8 cellular contexts compared by ENCODE assay signal in genomic region chr10:60203993-60204618, GRCh38.
DNase-seq lines count a peak whose midpoint lies in the region; ATAC-seq and TF ChIP-seq lines count a peak whose summit lies in the region.

No MANE protein-coding gene starts in this region.

- peak; percentile 64 for TF ChIP-seq CTCF in MCF 10A (IDR thresholded peaks at IDR 0.05; ENCODE audit: unreplicated experiment)
- TF ChIP-seq CTCF in breast epithelium (IDR thresholded peaks at IDR 0.05): peak in 1 of 3 donors; percentile 48
- peak; percentile 46 to 58 (median 51) for TF ChIP-seq CTCF in esophagus muscularis mucosa (IDR thresholded peaks at IDR 0.05)

- H3K9me3 Mint-ChIP-seq in MCF 10A (ENCODE audit: unreplicated experiment): no peaks in the 10 kb centered on the region

- H3K36me3 Mint-ChIP-seq in MCF 10A (ENCODE audit: insufficient read depth, unreplicated experiment): no peaks in the 10 kb centered on the region

- no peak for ATAC-seq in GM18517 (IDR thresholded peaks at IDR 0.05; ENCODE audit: unreplicated experiment)
- ATAC-seq in GM21737 (IDR thresholded peaks at IDR 0.05; ENCODE audit: unreplicated experiment): no peak

- intact Hi-C loops in MCF 10A (cut with micrococcal nuclease): loop anchor here (1.0 kb wide), 1 partner anchor 230 kb away; no protein-coding TSS in a partner anchor
- intact Hi-C loops in breast epithelium (cut with DNase I; ENCODE audit: low total_unique reads): no loop called here
- intact Hi-C loops in esophagus muscularis mucosa (cut with DNase I): loop anchor here (2.0 to 10.0 kb wide), 2 partner anchors 231 to 441 kb away; no protein-coding TSS in a partner anchor

- no TSS peak for BruUV-seq in MCF 10A (replicated peaks; lab: Mats Ljungman, UMichigan)

- H3K36me3 ChIP-seq in breast epithelium (no peaks in the 10 kb centered on the region), esophagus muscularis mucosa (peaks cover 0 to 54% (median 0%) of the 10 kb centered on the region in 4 donors), MG63 (no peaks in the 10 kb centered on the region)

- no peak overlapping the region for H3K4me3 ChIP-seq in breast epithelium
- no peak overlapping the region for H3K4me3 ChIP-seq in esophagus muscularis mucosa
- no peak overlapping the region for H3K4me3 ChIP-seq in MG63

- WGBS in esophagus muscularis mucosa: 49% methylated on average over 1 of the region's 1 CpG

- POLR2A ChIA-PET in MCF 10A (lab: Yijun Ruan, JAX): interaction anchor here (0.6 to 1.3 kb wide), 2 partner anchors 80 to 90 kb away, joined by 3 to 7 read pairs; no protein-coding TSS in a partner anchor

- H3K4me1 ChIP-seq in breast epithelium: no peaks in the 10 kb centered on the region
- no peaks in the 10 kb centered on the region for H3K4me1 ChIP-seq in esophagus muscularis mucosa

- no peak overlapping the region for H3K4me3 Mint-ChIP-seq in MCF 10A (ENCODE audit: unreplicated experiment)

- no peaks in the 10 kb centered on the region for H3K27me3 ChIP-seq in breast epithelium
- no peaks in the 10 kb centered on the region for H3K27me3 ChIP-seq in esophagus muscularis mucosa
- H3K27me3 ChIP-seq in MG63: 0 out of 2 replicates have a peak, but pooled peaks cover 2% of the 10 kb centered on the region

- H3K9me3 ChIP-seq in breast epithelium (no peaks in the 10 kb centered on the region), esophagus muscularis mucosa (no peaks in the 10 kb centered on the region), MG63 (no peaks in the 10 kb centered on the region)

- H3K4me1 Mint-ChIP-seq in MCF 10A (ENCODE audit: insufficient read depth, unreplicated experiment): peaks cover 6% of the 10 kb centered on the region

- CTCF ChIA-PET in MCF 10A (lab: Yijun Ruan, JAX): interaction anchor here (0.6 to 11.6 kb wide), 28 partner anchors 12 to 534 kb away, joined by 3 to 257 read pairs (median 4); no protein-coding TSS in a partner anchor

- no peak overlapping the region for H3K27ac Mint-ChIP-seq in MCF 10A (ENCODE audit: low read depth, unreplicated experiment)

- no peak overlapping the region for H3K27ac ChIP-seq in breast epithelium
- no peak overlapping the region for H3K27ac ChIP-seq in esophagus muscularis mucosa (replicated peaks in 1 of 4)

- peak; percentile 52 for DNase-seq in MCF 10A (ENCODE audit: unreplicated experiment)
- DNase-seq in breast epithelium (ENCODE audit: low spot score in 2 of 2): no peak
- peak; percentile 3 for DNase-seq in NOMO-1 treated with dmso at 0.1 percent for 144 hours (lab: John Stamatoyannopoulos, UW; ENCODE audit: unreplicated experiment)
- no peak for DNase-seq in esophagus muscularis mucosa (ENCODE audit: extremely low spot score)
- peak; percentile 54 for DNase-seq in renal cortical epithelial cell (ENCODE audit: low read depth)
- DNase-seq in MG63: no peak

- H3K27me3 Mint-ChIP-seq in MCF 10A (ENCODE audit: insufficient read depth, unreplicated experiment): no peaks in the 10 kb centered on the region

- TF ChIP-seq POLR2A in breast epithelium (IDR thresholded peaks at IDR 0.05) (no peak), esophagus muscularis mucosa (IDR thresholded peaks at IDR 0.05; ENCODE audit: low read depth) (no peak)

- TF ChIP-seq EP300 in esophagus muscularis mucosa (IDR thresholded peaks at IDR 0.05): no peak

Comparison
In these comparisons a context has a peak if more than half of its experiments do, and no peak if none do; other contexts are left out.
1. DNase-seq: peak in MCF 10A (single experiment), NOMO-1 treated with dmso at 0.1 percent for 144 hours (single experiment) and renal cortical epithelial cell (single experiment); none in breast epithelium (0 of 2), esophagus muscularis mucosa (single experiment) and MG63 (single experiment).